Comparison of ENCODE assay signal across 1 cellular context in the genomic region with DNA sequence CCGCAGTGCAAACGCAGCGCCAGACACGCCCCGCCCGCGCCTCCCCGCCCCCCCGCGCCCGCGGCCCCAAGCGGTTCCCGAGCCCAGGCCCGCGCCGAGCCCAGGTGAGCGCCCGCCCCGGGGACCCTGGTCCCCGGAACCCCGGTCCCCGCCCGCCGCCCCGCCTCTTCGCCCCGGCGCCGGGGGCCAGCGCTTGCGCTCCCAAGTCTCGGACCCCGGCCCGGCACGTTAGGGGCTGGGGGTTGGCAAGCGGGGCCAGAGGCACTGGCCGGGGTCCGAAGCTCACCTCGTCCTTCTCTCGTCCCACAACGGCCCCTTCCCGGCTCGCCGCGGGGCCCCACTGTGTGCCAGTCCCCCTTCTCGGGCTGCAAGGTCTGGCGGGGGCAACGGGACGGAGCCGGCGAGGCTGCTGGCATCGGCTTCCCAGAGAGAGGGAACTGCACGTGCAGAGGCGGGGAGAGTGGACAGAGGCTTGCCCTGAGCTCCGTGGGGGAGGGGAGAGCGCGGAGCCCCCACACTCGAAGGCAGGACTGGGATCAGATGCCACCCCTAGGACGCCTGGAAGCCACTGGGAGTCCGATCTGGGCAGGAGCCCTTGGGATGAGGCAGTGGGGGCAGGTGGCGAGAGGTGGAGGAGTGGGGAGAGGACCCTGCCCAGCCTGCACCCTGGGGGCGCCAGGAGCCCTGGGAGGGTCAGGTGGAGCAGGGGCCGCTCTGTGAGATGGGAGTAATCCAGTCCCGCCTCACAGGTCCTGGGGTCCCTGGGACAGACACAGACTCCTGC.
TF ChIP-seq lines count a peak whose summit lies in the region.

No MANE protein-coding gene starts in this region.

TF ChIP-seq in H1, 55 proteins besides CTCF, POLR2A, EP300 and RAD21:
- TF ChIP-seq CHD2 (IDR thresholded peaks at IDR 0.05; ENCODE audit: low read length) (no peak), CBX5 (IDR thresholded peaks at IDR 0.05; ENCODE audit: low read depth, low read length) (no peak), YY1 (IDR thresholded peaks at IDR 0.05; ENCODE audit: low read depth, low read length) (no peak), CBX8 (IDR thresholded peaks at IDR 0.05; ENCODE audit: borderline replicate concordance, low read depth, low read length) (no peak), TAF1 (IDR thresholded peaks at IDR 0.05; ENCODE audit: low read depth, low read length) (no peak), SP4 (IDR thresholded peaks at IDR 0.05; ENCODE audit: low read length) (no peak), EZH2 (IDR thresholded peaks at IDR 0.05; ENCODE audit: low read depth, low read length, severe bottlenecking) (peak; percentile 48), SUZ12 (IDR thresholded peaks at IDR 0.05; ENCODE audit: low read length) (peak; percentile 56), ASH2L (IDR thresholded peaks at IDR 0.05; ENCODE audit: low read length) (no peak), HDAC6 (IDR thresholded peaks at IDR 0.05; ENCODE audit: low read depth, low read length) (no peak), SAP30 (IDR thresholded peaks at IDR 0.05; ENCODE audit: insufficient read depth, insufficient replicate concordance, low read length) (no peak), BRCA1 (IDR thresholded peaks at IDR 0.05; ENCODE audit: low read depth, low read length) (no peak), PHF8 (conservative IDR thresholded peaks at IDR 0.05; ENCODE audit: low read depth, low read length) (no peak), GABPA (IDR thresholded peaks at IDR 0.05; ENCODE audit: borderline replicate concordance, insufficient read depth, low read length) (no peak), ZNF274 (IDR thresholded peaks at IDR 0.05; ENCODE audit: borderline replicate concordance, extremely low read depth, low read length) (no peak), POLR2AphosphoS5 (IDR thresholded peaks at IDR 0.05; ENCODE audit: low read depth, low read length) (no peak), RFX5 (IDR thresholded peaks at IDR 0.05; ENCODE audit: borderline replicate concordance, low read depth, low read length) (no peak), SIX5 (IDR thresholded peaks at IDR 0.05; ENCODE audit: low read depth, low read length) (no peak), KDM4A (IDR thresholded peaks at IDR 0.05; ENCODE audit: low read depth, low read length, severe bottlenecking) (peak; percentile 37), POU5F1 (IDR thresholded peaks at IDR 0.05; ENCODE audit: low read depth, low read length) (no peak), CREB1 (IDR thresholded peaks at IDR 0.05) (no peak), JUND (IDR thresholded peaks at IDR 0.05; ENCODE audit: low read length) (no peak), KDM1A (IDR thresholded peaks at IDR 0.05; ENCODE audit: borderline replicate concordance, low read length) (no peak), NANOG (IDR thresholded peaks at IDR 0.05; ENCODE audit: insufficient read depth, low read depth, low read length, poor library complexity, severe bottlenecking) (no peak), BCL11A (IDR thresholded peaks at IDR 0.05; ENCODE audit: low read depth in 2 of 2, low read length in 2 of 2) (no peak), CEBPB (IDR thresholded peaks at IDR 0.05; ENCODE audit: low read depth, low read length) (no peak), CHD1 (IDR thresholded peaks at IDR 0.05; ENCODE audit: low read depth, low read length) (no peak)
- TF ChIP-seq, protein P1, sequence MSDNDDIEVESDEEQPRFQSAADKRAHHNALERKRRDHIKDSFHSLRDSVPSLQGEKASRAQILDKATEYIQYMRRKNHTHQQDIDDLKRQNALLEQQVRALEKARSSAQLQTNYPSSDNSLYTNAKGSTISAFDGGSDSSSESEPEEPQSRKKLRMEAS (IDR thresholded peaks at IDR 0.05), result no peak
- TF ChIP-seq, protein P2, sequence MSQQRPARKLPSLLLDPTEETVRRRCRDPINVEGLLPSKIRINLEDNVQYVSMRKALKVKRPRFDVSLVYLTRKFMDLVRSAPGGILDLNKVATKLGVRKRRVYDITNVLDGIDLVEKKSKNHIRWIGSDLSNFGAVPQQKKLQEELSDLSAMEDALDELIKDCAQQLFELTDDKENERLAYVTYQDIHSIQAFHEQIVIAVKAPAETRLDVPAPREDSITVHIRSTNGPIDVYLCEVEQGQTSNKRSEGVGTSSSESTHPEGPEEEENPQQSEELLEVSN (IDR thresholded peaks at IDR 0.05), result peak; percentile 49
- TF ChIP-seq, protein P3, sequence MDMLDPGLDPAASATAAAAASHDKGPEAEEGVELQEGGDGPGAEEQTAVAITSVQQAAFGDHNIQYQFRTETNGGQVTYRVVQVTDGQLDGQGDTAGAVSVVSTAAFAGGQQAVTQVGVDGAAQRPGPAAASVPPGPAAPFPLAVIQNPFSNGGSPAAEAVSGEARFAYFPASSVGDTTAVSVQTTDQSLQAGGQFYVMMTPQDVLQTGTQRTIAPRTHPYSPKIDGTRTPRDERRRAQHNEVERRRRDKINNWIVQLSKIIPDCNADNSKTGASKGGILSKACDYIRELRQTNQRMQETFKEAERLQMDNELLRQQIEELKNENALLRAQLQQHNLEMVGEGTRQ (IDR thresholded peaks at IDR 0.05; ENCODE audit: low read length), result no peak
- TF ChIP-seq, protein P4, sequence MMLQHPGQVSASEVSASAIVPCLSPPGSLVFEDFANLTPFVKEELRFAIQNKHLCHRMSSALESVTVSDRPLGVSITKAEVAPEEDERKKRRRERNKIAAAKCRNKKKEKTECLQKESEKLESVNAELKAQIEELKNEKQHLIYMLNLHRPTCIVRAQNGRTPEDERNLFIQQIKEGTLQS (IDR thresholded peaks at IDR 0.05; ENCODE audit: insufficient read depth, low read depth, low read length), result no peak
